ENCODE assay signal across 29 cellular contexts in the genomic region with DNA sequence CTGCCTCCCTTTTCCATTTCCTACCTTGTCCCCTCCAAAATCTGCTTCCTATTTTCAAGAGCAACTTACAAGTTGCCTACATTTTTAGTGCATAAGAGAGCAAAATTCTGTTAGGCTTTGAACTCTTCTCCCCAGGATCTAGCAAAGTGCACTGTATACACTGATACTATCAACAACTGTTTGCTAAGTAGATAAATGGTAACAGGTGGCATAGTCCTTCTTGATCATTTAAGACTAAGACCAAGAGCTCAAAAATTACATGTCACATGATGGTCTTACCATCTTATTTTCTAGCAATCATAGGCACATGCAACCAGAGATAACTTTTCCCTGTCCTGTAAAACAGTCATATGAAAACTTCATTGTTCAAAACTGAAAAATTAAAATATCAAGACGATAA. TPM values are rescaled to one million over a fixed set of nuclear protein-coding genes. Genes with fewer than 3 reads are reported as not detected.
"Had no signal": no experiment of that assay in that cellular context is flagged by ENCODE, and none has a peak within 500 bp of the region (broad histone marks: within the 10 kb centered on the region; RNA-seq: fewer than 3 reads in every experiment).

No MANE protein-coding gene starts in this region.

- H3K27ac ChIP-seq: brain microvascular endothelial cell, coronary artery, dorsolateral prefrontal cortex, right atrium auricular region, thoracic aorta, uterus, VCaP had no signal

- H3K9me3 ChIP-seq: right atrium auricular region, spleen, thoracic aorta, uterus had no signal

- H3K27ac Mint-ChIP-seq: activated CD4-positive, alpha-beta memory T cell treated with anti-CD3 and anti-CD28 coated beads for 36 hours; activated CD4-positive, alpha-beta T cell treated with anti-CD3 and anti-CD28 coated beads, Interleukin-2, amount 10 ng/mL, durations not matched to agents 24 days and 14 days; activated naive CD8-positive, alpha-beta T cell; immature natural killer cell; stimulated activated naive CD8-positive, alpha-beta T cell treated with anti-CD3 and anti-CD28 coated beads, Interleukin-15, Interleukin-2, amounts not matched to agents 100 ng/mL and 50 ng/mL, for 24 hours had no signal

- DNase-seq: activated CD4-positive, alpha-beta memory T cell treated with anti-CD3 and anti-CD28 coated beads for 36 hours; activated CD4-positive, alpha-beta T cell treated with anti-CD3 and anti-CD28 coated beads, Interleukin-2, amount 10 ng/mL, durations not matched to agents 24 days and 14 days; activated CD4-positive, CD25-positive, alpha-beta regulatory T cell treated with anti-CD3 and anti-CD28 coated beads, Interleukin-2, amount 50 U/mL, for 72 hours; activated naive CD4-positive, alpha-beta T cell; activated T-cell treated with anti-CD3 and anti-CD28 coated beads, Interleukin-2, amount 50 U/mL, for 48 hours; amniotic stem cell; brain microvascular endothelial cell; dorsolateral prefrontal cortex; effector memory CD4-positive, alpha-beta T cell; head of caudate nucleus; hippocampal formation; immature natural killer cell; kidney; left colon; midbrain; naive thymus-derived CD8-positive, alpha-beta T cell; spleen; trophoblast cell; uterus had no signal

- H3K36me3 ChIP-seq: uterus had no signal

- ATAC-seq: left colon; naive thymus-derived CD8-positive, alpha-beta T cell had no signal

- H3K4me1 ChIP-seq: uterus had no signal

- H3K9me3 Mint-ChIP-seq: activated CD4-positive, alpha-beta memory T cell treated with anti-CD3 and anti-CD28 coated beads for 36 hours; activated CD4-positive, alpha-beta T cell treated with anti-CD3 and anti-CD28 coated beads, Interleukin-2, amount 10 ng/mL, durations not matched to agents 24 days and 14 days; immature natural killer cell; naive thymus-derived CD8-positive, alpha-beta T cell; stimulated activated naive CD8-positive, alpha-beta T cell treated with anti-CD3 and anti-CD28 coated beads, Interleukin-15, Interleukin-2, amounts not matched to agents 100 ng/mL and 50 ng/mL, for 24 hours had no signal

- H3K27me3 ChIP-seq: brain microvascular endothelial cell, dorsolateral prefrontal cortex, right atrium auricular region, spleen, uterus had no signal

- H3K4me3 Mint-ChIP-seq: activated CD4-positive, alpha-beta memory T cell treated with anti-CD3 and anti-CD28 coated beads for 36 hours; activated CD4-positive, alpha-beta T cell treated with anti-CD3 and anti-CD28 coated beads, Interleukin-2, amount 10 ng/mL, durations not matched to agents 24 days and 14 days; activated naive CD8-positive, alpha-beta T cell; immature natural killer cell; naive thymus-derived CD8-positive, alpha-beta T cell; stimulated activated naive CD8-positive, alpha-beta T cell treated with anti-CD3 and anti-CD28 coated beads, Interleukin-15, Interleukin-2, amounts not matched to agents 100 ng/mL and 50 ng/mL, for 24 hours had no signal

- H3K27me3 Mint-ChIP-seq: activated CD4-positive, alpha-beta memory T cell treated with anti-CD3 and anti-CD28 coated beads for 36 hours; activated CD4-positive, alpha-beta T cell treated with anti-CD3 and anti-CD28 coated beads, Interleukin-2, amount 10 ng/mL, durations not matched to agents 24 days and 14 days; activated naive CD8-positive, alpha-beta T cell; naive thymus-derived CD8-positive, alpha-beta T cell; stimulated activated naive CD8-positive, alpha-beta T cell treated with anti-CD3 and anti-CD28 coated beads, Interleukin-15, Interleukin-2, amounts not matched to agents 100 ng/mL and 50 ng/mL, for 24 hours had no signal

- H3K4me3 ChIP-seq: coronary artery, dorsolateral prefrontal cortex, right atrium auricular region, spleen, thoracic aorta, uterus had no signal

RNA-seq across cellular contexts. Expression of gene WNT16, which starts 51.1 kb away (rescaled TPM):
- total RNA-seq: activated CD4-positive, alpha-beta memory T cell treated with anti-CD3 and anti-CD28 coated beads for 36 hours; activated CD4-positive, alpha-beta T cell treated with anti-CD3 and anti-CD28 coated beads, Interleukin-2, amount 10 ng/mL, durations not matched to agents 24 days and 14 days; kidney; left colon; omental fat pad; pulmonary artery endothelial cell; subcutaneous adipose tissue; T-helper 1 cell treated with Interleukin-12 subunit alpha and Interleukin-12 subunit beta and Interleukin-4 antibody, amounts not matched to agents 30 ng/mL and 1 ng/mL, for 36 hours; thoracic aorta had no signal
- polyA plus RNA-seq: immature natural killer cell; naive thymus-derived CD8-positive, alpha-beta T cell had no signal
